Comparison of ENCODE assay signal across 16 cellular contexts in genomic region chr3:15997274-15997943, GRCh38.
A peak's percentile ranks its signal among the peaks of the same experiment; 100 is the strongest.
DNase-seq lines count a peak whose midpoint lies in the region; ATAC-seq and TF ChIP-seq lines count a peak whose summit lies in the region.
"Had no signal": no experiment of that assay in that cellular context is flagged by ENCODE, and none has a peak within 500 bp of the region (broad histone marks: within the 10 kb centered on the region; RNA-seq: fewer than 3 reads in every experiment).

No MANE protein-coding gene starts in this region.

- peak; percentile 73 for ATAC-seq in GM21619 (IDR thresholded peaks at IDR 0.05; ENCODE audit: unreplicated experiment)
- ATAC-seq in HG03103 (IDR thresholded peaks at IDR 0.05; ENCODE audit: low read depth, unreplicated experiment), result peak; percentile 89
- ATAC-seq in HG02763 (IDR thresholded peaks at IDR 0.05; ENCODE audit: unreplicated experiment), result no peak
- ATAC-seq: effector memory CD8-positive, alpha-beta T cell; gastroesophageal sphincter had no signal

- H3K4me3 ChIP-seq in transverse colon, result no peak overlapping the region
- H3K4me3 ChIP-seq: gastroesophageal sphincter, thoracic aorta had no signal

- DNase-seq in NCI-H82 (lab: John Stamatoyannopoulos, UW), result peak; percentile 48
- no peak for DNase-seq in NCI-H82 treated with DMSO at 0.1 percent for 48 hours (lab: John Stamatoyannopoulos, UW; ENCODE audit: unreplicated experiment)
- DNase-seq in NCI-H2107 treated with DMSO at 0.1 percent for 48 hours (lab: John Stamatoyannopoulos, UW; ENCODE audit: unreplicated experiment), result no peak
- DNase-seq in pons (ENCODE audit: low spot score), result no peak
- no peak for DNase-seq in transverse colon
- DNase-seq: CD8-positive, alpha-beta memory T cell; effector memory CD8-positive, alpha-beta T cell; MV-4-11; stimulated activated CD4-positive, alpha-beta T cell treated with anti-CD3 and anti-CD28 coated beads, Interleukin-12 subunit alpha, Interleukin-12 subunit beta, amount 100 ng/mL, for 4 hours had no signal

- no peak overlapping the region for H3K27ac ChIP-seq in transverse colon
- H3K27ac ChIP-seq: gastroesophageal sphincter, parathyroid adenoma, thoracic aorta, VCaP had no signal

- no peaks in the 10 kb centered on the region for H3K9me3 ChIP-seq in transverse colon
- H3K9me3 ChIP-seq: gastroesophageal sphincter, thoracic aorta had no signal

- intact Hi-C loops in transverse colon (cut with DNase I; ENCODE audit: low total_unique reads), result no loop called here

- TF ChIP-seq CTCF in transverse colon (IDR thresholded peaks at IDR 0.05), result no peak

- TF ChIP-seq POLR2A in transverse colon (IDR thresholded peaks at IDR 0.05), result no peak

- in situ Hi-C loops in transverse colon (cut with MboI; ENCODE audit: low pct_ligation_motif_present in 1 of 4, low pct_unique_long_range_greater_than_20kb in 1 of 4, low sequenced_read_pairs in 3 of 4), result no loop called here

- WGBS in transverse colon (ENCODE audit: low coverage in 1 of 2), 2 donors, result 63 to 79% methylated on average over 4 of the region's 4 CpGs

- H3K4me1 ChIP-seq in transverse colon, result no peaks in the 10 kb centered on the region
- H3K4me1 ChIP-seq: gastroesophageal sphincter, parathyroid adenoma had no signal

- H3K36me3 ChIP-seq in transverse colon, result no peaks in the 10 kb centered on the region
- H3K36me3 ChIP-seq: gastroesophageal sphincter, thoracic aorta had no signal

- TF ChIP-seq EP300 in transverse colon (IDR thresholded peaks at IDR 0.05; ENCODE audit: low read depth), result no peak

- no peaks in the 10 kb centered on the region for H3K27me3 ChIP-seq in transverse colon
- H3K27me3 ChIP-seq: gastroesophageal sphincter had no signal
